Comparison of ENCODE assay signal across 1 cellular context in genomic region chr13:85995788-85996418, GRCh38.
TF ChIP-seq lines count a peak whose summit lies in the region.

No MANE protein-coding gene starts in this region.

TF ChIP-seq in GM23338, 12 proteins besides CTCF, POLR2A, EP300 and RAD21 (continued from another document):
- TF ChIP-seq STAT1 (IDR thresholded peaks at IDR 0.05; ENCODE audit: unreplicated experiment) (no peak), ZNF331 (CRISPR knock-in tag; IDR thresholded peaks at IDR 0.05; ENCODE audit: low read depth) (no peak), EZH2phosphoT487 (IDR thresholded peaks at IDR 0.05; ENCODE audit: unreplicated experiment) (no peak), ETS1 (IDR thresholded peaks at IDR 0.05) (no peak), ZNF462 (CRISPR knock-in tag; IDR thresholded peaks at IDR 0.05) (no peak), ZNF114 (CRISPR knock-in tag; IDR thresholded peaks at IDR 0.05) (no peak), JUNB (IDR thresholded peaks at IDR 0.05; ENCODE audit: unreplicated experiment) (no peak), CREB1 (CRISPR knock-in tag; IDR thresholded peaks at IDR 0.05; ENCODE audit: low read depth) (no peak), NANOG (IDR thresholded peaks at IDR 0.05; ENCODE audit: borderline replicate concordance) (no peak), EZH2 (IDR thresholded peaks at IDR 0.05; ENCODE audit: low read depth, unreplicated experiment) (no peak), REST (IDR thresholded peaks at IDR 0.05; ENCODE audit: unreplicated experiment) (no peak)
